ENCODE assay signal across 8 cellular contexts in the genomic region with DNA sequence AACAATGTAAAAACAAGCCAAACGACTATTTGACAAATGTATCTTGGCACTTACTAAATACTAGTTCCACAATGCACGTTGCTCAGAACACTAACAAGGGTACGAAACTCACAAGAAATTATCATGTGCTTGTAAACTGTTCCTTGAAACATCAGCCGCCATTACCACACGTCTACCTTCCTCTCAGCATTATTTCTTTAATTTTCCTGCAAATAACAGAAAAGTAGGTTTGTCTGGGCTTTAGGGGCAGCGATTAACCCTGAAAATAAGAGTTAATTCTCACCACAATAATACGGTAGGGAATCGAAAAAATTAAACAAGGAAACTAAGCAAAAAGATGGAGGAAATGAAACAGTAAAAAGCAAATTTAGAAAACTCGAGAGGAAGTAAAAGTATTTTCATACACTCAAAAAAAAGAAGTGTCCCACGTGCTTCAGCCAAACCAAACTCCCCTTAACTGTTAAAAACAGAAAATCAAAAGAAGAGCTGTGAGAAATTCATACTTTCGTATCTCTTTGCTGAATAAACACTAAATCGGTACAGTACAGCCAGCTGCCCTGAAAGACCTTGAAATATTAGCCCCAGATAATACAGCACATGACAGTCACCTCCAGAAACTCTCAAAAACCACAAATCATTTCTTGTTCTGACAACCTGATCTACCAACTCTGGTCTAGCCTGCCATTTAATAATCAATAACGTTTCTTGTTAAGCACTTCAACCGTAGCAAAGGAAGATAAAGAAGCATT. TPM values are rescaled to one million over a fixed set of nuclear protein-coding genes. Genes with fewer than 3 reads are reported as not detected.
DNase-seq lines count a peak whose midpoint lies in the region; ATAC-seq and TF ChIP-seq lines count a peak whose summit lies in the region.

No MANE protein-coding gene starts in this region.

- peak overlapping the region; percentile 96 for H3K4me3 Mint-ChIP-seq in activated CD4-positive, alpha-beta memory T cell treated with anti-CD3 and anti-CD28 coated beads, Interleukin-2, amount 10 ng/mL, durations not matched to agents 7 days and 5 days

- H3K9me3 Mint-ChIP-seq in activated CD4-positive, alpha-beta memory T cell treated with anti-CD3 and anti-CD28 coated beads, Interleukin-2, amount 10 ng/mL, durations not matched to agents 7 days and 5 days = no peaks in the 10 kb centered on the region

- POLR2A ChIA-PET in activated CD4-positive, alpha-beta memory T cell treated with anti-CD3 and anti-CD28 coated beads, Interleukin-2, amount 10 ng/mL, durations not matched to agents 7 days and 5 days (lab: Charles Lee) = interaction anchor here (0.6 to 4.3 kb wide), 6 partner anchors 11 to 475 kb away, joined by 3 to 94 read pairs (median 17); a partner anchor contains a TSS

- no peaks in the 10 kb centered on the region for H3K27me3 Mint-ChIP-seq in activated CD4-positive, alpha-beta memory T cell treated with anti-CD3 and anti-CD28 coated beads, Interleukin-2, amount 10 ng/mL, durations not matched to agents 7 days and 5 days

- TF ChIP-seq CTCF in AG10803 (conservative IDR thresholded peaks at IDR 0.05; ENCODE audit: low read length) = no peak

- H3K27ac Mint-ChIP-seq in activated CD4-positive, alpha-beta memory T cell treated with anti-CD3 and anti-CD28 coated beads, Interleukin-2, amount 10 ng/mL, durations not matched to agents 7 days and 5 days = peak overlapping the region; percentile 90

- DNase-seq in AG10803 (ENCODE audit: low read depth) = no peak
- DNase-seq in activated CD4-positive, alpha-beta memory T cell treated with anti-CD3 and anti-CD28 coated beads, Interleukin-2, amount 10 ng/mL, durations not matched to agents 7 days and 5 days = no peak
- DNase-seq in superior temporal gyrus (ENCODE audit: extremely low spot score) = peak; percentile 49
- DNase-seq in glomerular visceral epithelial cell (ENCODE audit: extremely low spot score) = no peak
- no peak for DNase-seq in hepatic stellate cell (ENCODE audit: low spot score)

- H3K4me3 ChIP-seq in AG10803 (ENCODE audit: low read length) = peak overlapping the region; percentile 91
- peak overlapping the region; percentile 97 for H3K4me3 ChIP-seq in iPS-18c (ENCODE audit: insufficient read depth, low read depth, low read length)

- ATAC-seq in GM19035 (IDR thresholded peaks at IDR 0.05; ENCODE audit: unreplicated experiment) (peak; percentile 57), HG03159 (IDR thresholded peaks at IDR 0.05; ENCODE audit: unreplicated experiment) (peak; percentile 51)

- peaks cover 70% of the 10 kb centered on the region for H3K4me1 Mint-ChIP-seq in activated CD4-positive, alpha-beta memory T cell treated with anti-CD3 and anti-CD28 coated beads, Interleukin-2, amount 10 ng/mL, durations not matched to agents 7 days and 5 days

- CTCF ChIA-PET in activated CD4-positive, alpha-beta memory T cell treated with anti-CD3 and anti-CD28 coated beads, Interleukin-2, amount 10 ng/mL, durations not matched to agents 7 days and 5 days (lab: Charles Lee) = interaction anchor here (0.6 to 1.2 kb wide), 4 partner anchors 15 to 212 kb away, joined by 3 read pairs; no protein-coding TSS in a partner anchor

- H3K36me3 Mint-ChIP-seq in activated CD4-positive, alpha-beta memory T cell treated with anti-CD3 and anti-CD28 coated beads, Interleukin-2, amount 10 ng/mL, durations not matched to agents 7 days and 5 days (ENCODE audit: low read depth) = peaks cover 48% of the 10 kb centered on the region

- H3K9me3 ChIP-seq in iPS-18c (ENCODE audit: control insufficient read depth, insufficient read depth, low read length) = no peaks in the 10 kb centered on the region

RNA-seq across cellular contexts. Expression of a gene that starts 1.2 kb away (rescaled TPM):
- 10 to 100 TPM; 57.3 to 61.2 TPM for total RNA-seq in activated CD4-positive, alpha-beta memory T cell treated with anti-CD3 and anti-CD28 coated beads, Interleukin-2, amount 10 ng/mL, durations not matched to agents 7 days and 5 days
